Comparison of ENCODE assay signal across 10 cellular contexts in the genomic region with DNA sequence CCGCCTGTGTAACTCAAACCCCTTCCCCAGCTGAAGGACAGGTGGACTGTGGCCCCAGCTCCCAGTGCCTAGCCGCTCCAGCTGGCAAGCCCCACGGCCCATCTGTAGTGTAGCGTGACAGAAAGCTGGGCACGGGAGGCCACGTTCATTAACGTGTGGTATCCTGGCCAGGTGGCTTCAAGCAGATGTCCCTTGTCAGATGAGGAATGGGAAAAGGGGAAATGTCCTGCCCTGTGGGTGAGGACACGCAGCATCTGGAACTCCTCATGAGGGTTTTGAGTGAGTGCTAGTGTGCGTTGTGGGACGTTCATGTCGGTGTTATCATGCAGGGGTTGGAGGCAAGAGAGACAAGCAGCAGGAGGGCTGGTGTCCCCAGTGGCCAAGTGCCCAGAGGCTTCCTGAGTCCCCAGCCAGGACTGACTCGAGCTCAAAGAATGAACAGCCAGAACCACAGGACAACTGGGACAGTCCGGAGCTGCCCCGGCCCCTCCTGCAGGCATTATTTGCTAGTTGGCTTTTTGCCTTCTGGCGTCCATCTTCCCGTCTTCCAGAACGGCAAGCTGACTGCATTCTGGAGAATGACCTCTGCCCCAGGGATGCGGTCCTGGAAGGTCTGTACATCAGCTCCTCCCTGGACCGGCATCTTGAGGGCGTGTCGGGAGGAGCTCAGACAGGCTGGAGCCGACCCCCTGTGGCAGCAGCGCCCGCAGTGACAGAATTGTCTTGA. TPM values are rescaled to one million over a fixed set of nuclear protein-coding genes. Genes with fewer than 3 reads are reported as not detected.
DNase-seq lines count a peak whose midpoint lies in the region; ATAC-seq, FAIRE-seq and TF ChIP-seq lines count a peak whose summit lies in the region.
"Had no signal": no experiment of that assay in that cellular context is flagged by ENCODE, and none has a peak within 500 bp of the region (broad histone marks: within the 10 kb centered on the region; RNA-seq: fewer than 3 reads in every experiment).

No MANE protein-coding gene starts in this region.

- H2AFZ ChIP-seq in HepG2 (ENCODE audit: low read length), result no peak overlapping the region

- no peak overlapping the region for H3K9ac ChIP-seq in HepG2 (ENCODE audit: insufficient read depth, low read depth, low read length)

- H3K4me1 Mint-ChIP-seq in activated naive CD4-positive, alpha-beta T cell treated with anti-CD3 and anti-CD28 coated beads, Interleukin-2, amount 50 U/mL, for 24 hours, result peaks cover 26% of the 10 kb centered on the region

- peak overlapping the region; percentile 35 for H3K27ac Mint-ChIP-seq in activated naive CD4-positive, alpha-beta T cell treated with anti-CD3 and anti-CD28 coated beads, Interleukin-2, amount 50 U/mL, for 24 hours

- H3K9me3 ChIP-seq in HepG2 (ENCODE audit: low read length), result no peaks in the 10 kb centered on the region

- no peaks in the 10 kb centered on the region for H4K20me1 ChIP-seq in HepG2 (ENCODE audit: insufficient read depth, low read length)

- in situ Hi-C loops in HepG2 (cut with HindIII; ENCODE audit: extremely low pct_ligation_motif_present, low pct_unique_long_range_greater_than_20kb), result no loop called here

- no peak overlapping the region for H3K4me3 Mint-ChIP-seq in activated naive CD4-positive, alpha-beta T cell treated with anti-CD3 and anti-CD28 coated beads, Interleukin-2, amount 50 U/mL, for 24 hours

- no peak for TF ChIP-seq CTCF in HepG2 (CRISPR knock-in tag; IDR thresholded peaks at IDR 0.05)

- TF ChIP-seq EP300 in HepG2 (IDR thresholded peaks at IDR 0.05; ENCODE audit: low read depth in 2 of 2, low read length in 2 of 2) (no peak), HepG2 (CRISPR knock-in tag; IDR thresholded peaks at IDR 0.05; ENCODE audit: borderline replicate concordance) (no peak)

- H3K9me3 Mint-ChIP-seq in activated naive CD4-positive, alpha-beta T cell treated with anti-CD3 and anti-CD28 coated beads, Interleukin-2, amount 50 U/mL, for 24 hours, result no peaks in the 10 kb centered on the region

- peaks cover 5 to 8% of the 10 kb centered on the region in 2 experiments; a peak in 3 of 5 replicates for H3K36me3 ChIP-seq in HepG2 (replicated peaks in 1 of 2; ENCODE audit: control insufficient read depth in 1 of 2, insufficient read depth in 2 of 2, low read length in 2 of 2)
- H3K36me3 ChIP-seq in urinary bladder (ENCODE audit: insufficient read depth), result no peaks in the 10 kb centered on the region

- TF ChIP-seq POLR2A in HepG2 (IDR thresholded peaks at IDR 0.05; ENCODE audit: insufficient read depth in 1 of 2, low read depth in 2 of 2, low read length in 2 of 2), result no peak

- H3K79me2 ChIP-seq in HepG2 (ENCODE audit: insufficient read depth, low read length), result no peaks in the 10 kb centered on the region

- no peaks in the 10 kb centered on the region for H3K27me3 ChIP-seq in HepG2 (ENCODE audit: control insufficient read depth in 1 of 2, insufficient read depth in 2 of 2, low read length in 2 of 2)

- H3K27me3 Mint-ChIP-seq in activated naive CD4-positive, alpha-beta T cell treated with anti-CD3 and anti-CD28 coated beads, Interleukin-2, amount 50 U/mL, for 24 hours, result no peaks in the 10 kb centered on the region

- H3K4me2 ChIP-seq in HepG2 (ENCODE audit: low read depth, low read length), result no peak overlapping the region

- CTCF ChIA-PET in HepG2 (lab: Yijun Ruan, JAX; ENCODE audit: low intra/inter-chr PET ratio, low total read pairs), result no interaction called here

- intact Hi-C loops in HepG2 (cut with micrococcal nuclease; ENCODE audit: unreplicated experiment), result no loop called here

- H3K4me3 ChIP-seq in HepG2 (replicated peaks in 1 of 3; ENCODE audit: insufficient read depth in 1 of 3, low read depth in 2 of 3, low read length in 3 of 3) (no peak overlapping the region), urinary bladder (ENCODE audit: low read depth, low read length) (no peak overlapping the region)
- H3K4me3 ChIP-seq: coronary artery had no signal

- TF ChIP-seq RAD21 in HepG2 (CRISPR knock-in tag; IDR thresholded peaks at IDR 0.05), result no peak

- H3K4me1 ChIP-seq in HepG2 (ENCODE audit: insufficient read depth, low read length) (no peaks in the 10 kb centered on the region), urinary bladder (ENCODE audit: insufficient read depth) (no peaks in the 10 kb centered on the region)

- 43 to 50% (median 43%) methylated on average over 24 of the region's 24 CpGs for WGBS in adipose tissue, 3 donors
- 90% methylated on average over 24 of the region's 24 CpGs for WGBS in HepG2 (ENCODE audit: low lambda C conversion rate)
- WGBS in urinary bladder, result 23% methylated on average over 24 of the region's 24 CpGs

- POLR2A ChIA-PET in HepG2 (lab: Yijun Ruan, JAX), result interaction anchor here (2.8 kb wide), 1 partner anchor 19 kb away, joined by 12 read pairs; the partner anchor contains the start of gene KDM8

- peaks cover 5% of the 10 kb centered on the region for H3K36me3 Mint-ChIP-seq in activated naive CD4-positive, alpha-beta T cell treated with anti-CD3 and anti-CD28 coated beads, Interleukin-2, amount 50 U/mL, for 24 hours

- no TSS peak for BruUV-seq in HepG2 (replicated peaks; lab: Mats Ljungman, UMichigan)

- no peak for DNase-seq in activated naive CD4-positive, alpha-beta T cell treated with Interleukin-2 at 50 U/mL for 16 hours
- no peak for DNase-seq in HepG2 (ENCODE audit: low spot score)
- DNase-seq in activated CD4-positive, alpha-beta T cell treated with anti-CD3 and anti-CD28 coated beads for 4 hours, result no peak
- no peak for DNase-seq in globus pallidus (ENCODE audit: low spot score)

- H3K27ac ChIP-seq in adipose tissue (ENCODE audit: low read depth, low read length), result peak overlapping the region; percentile 43
- H3K27ac ChIP-seq in HepG2 (ENCODE audit: extremely low read length, insufficient read depth, low read length), result no peak overlapping the region
- H3K27ac ChIP-seq in urinary bladder (ENCODE audit: low read depth), result peak overlapping the region; percentile 81

- no peak for FAIRE-seq in HepG2 (lab: Jason Lieb, UNC)
- FAIRE-seq: TTC549 had no signal

- ATAC-seq in HepG2 (peak; percentile 8; the same call in 1 of the 3 replicates), HG02938 (IDR thresholded peaks at IDR 0.05; ENCODE audit: unreplicated experiment) (no peak)

RNA-seq across cellular contexts. Expression of gene KDM8, which starts 19.3 kb away (rescaled TPM):
- polyA plus RNA-seq in adipose tissue (1 to 10 TPM; 2.5 to 4.2 (median 2.6) TPM), HepG2 (2011; rRNA removed) (3.3 and 4.0 TPM in 2 replicates), urinary bladder (4.4 TPM)
- total RNA-seq in HepG2 (2016; rRNA removed; fragmentation: Illumina TruSeq; extraction: Trizol) (5.2 and 8.6 TPM in 2 replicates), urinary bladder (3.3 TPM)
- total RNA-seq in HepG2 (2016; cell fraction: cytosol; rRNA removed; fragmentation: Illumina TruSeq; extraction: Trizol; ENCODE audit: low read depth), result 4.8 and 8.6 TPM in 2 replicates
- total RNA-seq in HepG2 (2016; cell fraction: insoluble cytoplasmic fraction; rRNA removed; fragmentation: Illumina TruSeq; extraction: Trizol), result 6.8 and 8.9 TPM in 2 replicates
- 5.4 and 6.5 TPM in 2 replicates for total RNA-seq in HepG2 (2016; cell fraction: membrane; rRNA removed; fragmentation: Illumina TruSeq; extraction: Trizol)
- total RNA-seq in HepG2 (2016; cell fraction: nucleus; rRNA removed; fragmentation: Illumina TruSeq; extraction: Trizol), result 10.5 and 11.8 TPM in 2 replicates
- 1.7 and 1.8 TPM in 2 replicates for polyA plus RNA-seq in HepG2 (2011; cell fraction: cytosol; rRNA removed)
- polyA plus RNA-seq in HepG2 (2011; cell fraction: nucleus; rRNA removed), result 18.0 and 23.0 TPM in 2 replicates
- polyA plus RNA-seq in HepG2 (2012), result 3.3 and 3.7 TPM in 2 replicates
- polyA plus RNA-seq in HepG2 (2016; cell fraction: cytosol; fragmentation: Illumina TruSeq; extraction: Trizol; ENCODE audit: low read depth), result 1.4 and 2.0 TPM in 2 replicates
- 8.2 and 9.2 TPM in 2 replicates for polyA plus RNA-seq in HepG2 (2016; cell fraction: insoluble cytoplasmic fraction; fragmentation: Illumina TruSeq; extraction: Trizol; ENCODE audit: low read depth)
- polyA plus RNA-seq in HepG2 (2016; cell fraction: membrane; fragmentation: Illumina TruSeq; extraction: Trizol; ENCODE audit: low read depth), result 2.7 and 2.8 TPM in 2 replicates
- 14.1 and 16.6 TPM in 2 replicates for polyA plus RNA-seq in HepG2 (2016; cell fraction: nucleus; fragmentation: Illumina TruSeq; extraction: Trizol; ENCODE audit: insufficient read depth, low read depth)
- polyA minus RNA-seq in HepG2 (2011; rRNA and poly(A)+ RNA removed; ENCODE audit: low replicate concordance), result 8.5 and 15.7 TPM in 2 replicates
- 1.7 and 2.4 TPM in 2 replicates for polyA minus RNA-seq in HepG2 (2011; cell fraction: cytosol; rRNA and poly(A)+ RNA removed)
- polyA minus RNA-seq in HepG2 (2011; cell fraction: nucleus; rRNA and poly(A)+ RNA removed), result 13.1 and 14.7 TPM in 2 replicates

RNA-seq across cellular contexts. Expression of gene NSMCE1, which starts 45.9 kb away (rescaled TPM):
- 10 to 100 TPM; 51.5 to 56.3 (median 53.4) TPM for polyA plus RNA-seq in adipose tissue
- 52.9 and 53.2 TPM in 2 replicates for total RNA-seq in HepG2 (2016; rRNA removed; fragmentation: Illumina TruSeq; extraction: Trizol)
- 17.2 and 19.5 TPM in 2 replicates for total RNA-seq in HepG2 (2016; cell fraction: cytosol; rRNA removed; fragmentation: Illumina TruSeq; extraction: Trizol; ENCODE audit: low read depth)
- 55.4 and 56.5 TPM in 2 replicates for total RNA-seq in HepG2 (2016; cell fraction: insoluble cytoplasmic fraction; rRNA removed; fragmentation: Illumina TruSeq; extraction: Trizol)
- total RNA-seq in HepG2 (2016; cell fraction: membrane; rRNA removed; fragmentation: Illumina TruSeq; extraction: Trizol), result 25.5 and 27.7 TPM in 2 replicates
- total RNA-seq in HepG2 (2016; cell fraction: nucleus; rRNA removed; fragmentation: Illumina TruSeq; extraction: Trizol), result 28.0 and 30.5 TPM in 2 replicates
- 42.7 and 43.5 TPM in 2 replicates for polyA plus RNA-seq in HepG2 (2011; rRNA removed)
- 43.3 and 48.1 TPM in 2 replicates for polyA plus RNA-seq in HepG2 (2011; cell fraction: cytosol; rRNA removed)
- polyA plus RNA-seq in HepG2 (2011; cell fraction: nucleus; rRNA removed), result 9.6 and 20.1 TPM in 2 replicates
- polyA plus RNA-seq in HepG2 (2012), result 63.6 and 69.8 TPM in 2 replicates
- 16.5 and 23.5 TPM in 2 replicates for polyA plus RNA-seq in HepG2 (2016; cell fraction: cytosol; fragmentation: Illumina TruSeq; extraction: Trizol; ENCODE audit: low read depth)
- 55.4 and 59.8 TPM in 2 replicates for polyA plus RNA-seq in HepG2 (2016; cell fraction: insoluble cytoplasmic fraction; fragmentation: Illumina TruSeq; extraction: Trizol; ENCODE audit: low read depth)
- polyA plus RNA-seq in HepG2 (2016; cell fraction: membrane; fragmentation: Illumina TruSeq; extraction: Trizol; ENCODE audit: low read depth), result 23.1 and 25.4 TPM in 2 replicates
- 58.1 and 59.0 TPM in 2 replicates for polyA plus RNA-seq in HepG2 (2016; cell fraction: nucleus; fragmentation: Illumina TruSeq; extraction: Trizol; ENCODE audit: insufficient read depth, low read depth)
- polyA minus RNA-seq in HepG2 (2011; rRNA and poly(A)+ RNA removed; ENCODE audit: low replicate concordance), result 68.2 and 105 TPM in 2 replicates
- 19.2 and 19.6 TPM in 2 replicates for polyA minus RNA-seq in HepG2 (2011; cell fraction: cytosol; rRNA and poly(A)+ RNA removed)
- 12.1 and 29.7 TPM in 2 replicates for polyA minus RNA-seq in HepG2 (2011; cell fraction: nucleus; rRNA and poly(A)+ RNA removed)
- 33.9 TPM for total RNA-seq in urinary bladder
- polyA plus RNA-seq in urinary bladder, result 76.3 TPM
